In genomic region chr12:88393017-88393767, GRCh38 we compare ENCODE assay signal across 8 cellular contexts.
DNase-seq lines count a peak whose midpoint lies in the region; ATAC-seq and TF ChIP-seq lines count a peak whose summit lies in the region.

No MANE protein-coding gene starts in this region.

- H3K4me1 ChIP-seq in H9 (ENCODE audit: insufficient read depth, low read length) (no peaks in the 10 kb centered on the region), Panc1 (ENCODE audit: control insufficient read depth, insufficient read depth, low read length) (no peaks in the 10 kb centered on the region)

- TF ChIP-seq CTCF in H9 (conservative IDR thresholded peaks at IDR 0.05): peak; percentile 65; the same call in 2 of the 3 replicates
- TF ChIP-seq CTCF in Panc1 (IDR thresholded peaks at IDR 0.05): peak; percentile 32; the same call in 1 of the 2 replicates

- no peaks in the 10 kb centered on the region for H3K27me3 Mint-ChIP-seq in H9 (ENCODE audit: low read depth)

- no peak overlapping the region for H2AFZ ChIP-seq in H9 (ENCODE audit: low read length)

- no peak overlapping the region for H3K18ac ChIP-seq in H9 (ENCODE audit: insufficient read length, low read depth, low read length)

- no peak overlapping the region for H4K5ac ChIP-seq in H9 (ENCODE audit: insufficient read length, low read depth, low read length)

- H3K36me3 ChIP-seq in Panc1 (ENCODE audit: control insufficient read depth, insufficient read depth, low read length): no peaks in the 10 kb centered on the region

- no peaks in the 10 kb centered on the region for H3K79me1 ChIP-seq in H9 (ENCODE audit: insufficient read depth, low read depth, low read length, poor library complexity, severe bottlenecking)

- DNase-seq in DMS114 treated with DMSO at 0.1 percent for 48 hours (lab: John Stamatoyannopoulos, UW; ENCODE audit: unreplicated experiment) (peak; percentile 25), H9 (peak; percentile 57), Panc1 (ENCODE audit: low read depth, low spot score) (no peak), iPS-NIHi11 (ENCODE audit: low spot score) (peak; percentile 54), epidermal melanocyte (ENCODE audit: insufficient read length, low spot score) (no peak), SIG-M5 (lab: John Stamatoyannopoulos, UW) (no peak), AG08395 (ENCODE audit: low spot score) (no peak)

- H3K36me3 Mint-ChIP-seq in H9 (ENCODE audit: insufficient read depth in 1 of 3, low read depth in 3 of 3): peaks cover 0 to 4% (median 0%) of the 10 kb centered on the region in 3 experiments; a peak in 3 of 7 replicates

- no peak overlapping the region for H2AK5ac ChIP-seq in H9 (ENCODE audit: insufficient read length, low read length)

- H3K27ac ChIP-seq in H9 (ENCODE audit: insufficient read length, low read depth, low read length): no peak overlapping the region
- H3K27ac ChIP-seq in Panc1 (ENCODE audit: low read length): no peak overlapping the region

- no TSS peak for BruUV-seq in Panc1 (replicated peaks; lab: Mats Ljungman, UMichigan)

- H2BK20ac ChIP-seq in H9 (ENCODE audit: low read depth, low read length, poor library complexity, severe bottlenecking): no peak overlapping the region

- H3K9me3 ChIP-seq in H9 (ENCODE audit: control insufficient read depth, low read depth, low read length) (no peaks in the 10 kb centered on the region), Panc1 (ENCODE audit: control insufficient read depth, insufficient read depth, low read depth, low read length) (no peaks in the 10 kb centered on the region)

- no peak overlapping the region for H2BK120ac ChIP-seq in H9 (ENCODE audit: low read depth, low read length, poor library complexity, severe bottlenecking)

- H3K4me2 ChIP-seq in H9 (ENCODE audit: insufficient read depth, insufficient read length, low read length): no peak overlapping the region

- peaks cover 0 to 10% of the 10 kb centered on the region in 2 experiments; a peak in 2 of 5 replicates for H3K9me3 Mint-ChIP-seq in H9

- no peak overlapping the region for H3K4me3 ChIP-seq in Panc1 (ENCODE audit: low read depth in 2 of 2, low read length in 2 of 2)

- no peak overlapping the region for H3K56ac ChIP-seq in H9 (ENCODE audit: insufficient read length, low read depth, low read length)

- POLR2A ChIA-PET in Panc1 (lab: Charles Lee): no interaction called here

- no peaks in the 10 kb centered on the region for H3K23me2 ChIP-seq in H9 (ENCODE audit: insufficient read length, low read depth, low read length, poor library complexity, severe bottlenecking)

- H3K4me1 Mint-ChIP-seq in H9: no peaks in the 10 kb centered on the region

- no peak overlapping the region for H3K9ac ChIP-seq in H9 (ENCODE audit: extremely low read depth, insufficient read length, low read length)

- H4K20me1 ChIP-seq in H9 (ENCODE audit: control insufficient read depth, insufficient read depth, insufficient read length): no peaks in the 10 kb centered on the region

- no peak overlapping the region for H3K14ac ChIP-seq in H9 (ENCODE audit: insufficient read depth, low read length)

- WGBS in H9 (ENCODE audit: extremely low coverage, insufficient read length, low lambda C conversion rate): no CpG with 5 or more reads among the region's 2 CpGs

- H3T11ph ChIP-seq in H9 (ENCODE audit: low read length): no peak overlapping the region

- H3K79me2 ChIP-seq in H9 (ENCODE audit: insufficient read depth, low read length): no peaks in the 10 kb centered on the region

- no peak overlapping the region; a peak in 1 of 7 replicates for H3K27ac Mint-ChIP-seq in H9

- H2BK15ac ChIP-seq in H9 (ENCODE audit: low read depth, low read length): no peak overlapping the region

- CTCF ChIA-PET in Panc1 (lab: Charles Lee): interaction anchor here (0.6 to 0.7 kb wide), 6 partner anchors 38 to 670 kb away, joined by 3 to 5 read pairs (median 4); no protein-coding TSS in a partner anchor

- no peak overlapping the region for H4K91ac ChIP-seq in H9 (ENCODE audit: insufficient read length, low read depth, low read length)

- H3K27me3 ChIP-seq in H9 (ENCODE audit: insufficient read depth, low read length) (no peaks in the 10 kb centered on the region), Panc1 (ENCODE audit: control insufficient read depth, insufficient read depth, low read length) (no peaks in the 10 kb centered on the region)

- H3K23ac ChIP-seq in H9 (ENCODE audit: insufficient read length, low read depth, low read length): no peak overlapping the region

- no peak overlapping the region for H2BK12ac ChIP-seq in H9 (ENCODE audit: insufficient read length, low read depth, low read length)

- no peak overlapping the region for H3K4ac ChIP-seq in H9 (ENCODE audit: low read depth, low read length)

- intact Hi-C loops in Panc1 (cut with micrococcal nuclease; ENCODE audit: unreplicated experiment): no loop called here

- ATAC-seq in Panc1 (no peak), HG02884 (IDR thresholded peaks at IDR 0.05; ENCODE audit: unreplicated experiment) (no peak)

- no peak overlapping the region for H4K8ac ChIP-seq in H9 (replicated peaks; ENCODE audit: insufficient read length, low read depth, low read length)

- H3K4me3 Mint-ChIP-seq in H9: no peak overlapping the region

- in situ Hi-C loops in Panc1 (cut with HindIII; ENCODE audit: low pct_unique_long_range_greater_than_20kb, low sequenced_read_pairs): no loop called here

- no peak overlapping the region for H2BK5ac ChIP-seq in H9 (ENCODE audit: insufficient read length, low read length)

Comparison
In these comparisons a context has a peak if more than half of its experiments do, and no peak if none do; other contexts are left out.
1. DNase-seq: peak in DMS114 treated with DMSO at 0.1 percent for 48 hours (single experiment), H9 (single experiment) and iPS-NIHi11 (single experiment); none in Panc1 (single experiment), epidermal melanocyte (single experiment), SIG-M5 (single experiment) and AG08395 (single experiment).